ENCODE assay signal across 1 cellular context in genomic region chr20:58435237-58435636, GRCh38.
TF ChIP-seq lines count a peak whose summit lies in the region.

No MANE protein-coding gene starts in this region.

TF ChIP-seq in GM23338, 12 proteins besides CTCF, POLR2A, EP300 and RAD21 (continued from another document):
- TF ChIP-seq REST (IDR thresholded peaks at IDR 0.05; ENCODE audit: unreplicated experiment) (no peak), ZNF331 (CRISPR knock-in tag; IDR thresholded peaks at IDR 0.05; ENCODE audit: low read depth) (no peak), EZH2phosphoT487 (IDR thresholded peaks at IDR 0.05; ENCODE audit: unreplicated experiment) (no peak), ZNF114 (CRISPR knock-in tag; IDR thresholded peaks at IDR 0.05) (no peak), ETS1 (IDR thresholded peaks at IDR 0.05) (no peak), ZNF462 (CRISPR knock-in tag; IDR thresholded peaks at IDR 0.05) (no peak), NANOG (IDR thresholded peaks at IDR 0.05; ENCODE audit: borderline replicate concordance) (no peak), CREB1 (CRISPR knock-in tag; IDR thresholded peaks at IDR 0.05; ENCODE audit: low read depth) (no peak), STAT1 (IDR thresholded peaks at IDR 0.05; ENCODE audit: unreplicated experiment) (no peak), POLR2AphosphoS5 (IDR thresholded peaks at IDR 0.05; ENCODE audit: low read depth) (no peak)
